In the genomic region with DNA sequence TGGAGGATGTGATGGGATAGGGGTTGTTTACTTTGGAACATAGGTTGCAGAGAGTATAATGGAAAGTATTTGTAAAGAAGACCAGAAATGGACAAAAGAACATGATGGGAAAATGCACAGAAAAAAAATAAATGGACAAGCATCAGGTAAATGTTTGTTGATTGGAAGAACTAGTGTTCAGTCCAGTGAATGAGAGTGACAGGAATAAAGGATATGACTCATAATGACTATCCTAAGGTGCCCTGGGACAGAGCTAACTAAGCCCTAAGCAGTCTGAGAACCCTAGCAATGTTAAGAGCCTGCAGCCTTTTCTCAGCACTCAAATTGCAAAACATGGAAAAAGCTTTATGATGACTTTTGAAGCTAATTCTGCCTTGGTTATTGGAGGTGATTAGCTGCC, we compare ENCODE assay signal across 25 cellular contexts.
"Had no signal": no experiment of that assay in that cellular context is flagged by ENCODE, and none has a peak within 500 bp of the region (broad histone marks: within the 10 kb centered on the region; RNA-seq: fewer than 3 reads in every experiment).

No MANE protein-coding gene starts in this region.

- H3K27ac ChIP-seq: breast epithelium, esophagus squamous epithelium, gastrocnemius medialis, hepatocyte, ovary, thyroid gland, upper lobe of left lung had no signal

- H2AFZ ChIP-seq: hepatocyte had no signal

- H3K4me2 ChIP-seq: hepatocyte, smooth muscle cell had no signal

- H3K4me3 ChIP-seq: breast epithelium, esophagus squamous epithelium, gastrocnemius medialis, hepatocyte, ovary, smooth muscle cell, thyroid gland, upper lobe of left lung had no signal

- H3K79me2 ChIP-seq: hepatocyte had no signal

- H3K4me1 ChIP-seq: breast epithelium, esophagus squamous epithelium, gastrocnemius medialis, thyroid gland, upper lobe of left lung had no signal

- ATAC-seq: activated CD8-positive, alpha-beta T cell treated with anti-CD3 and anti-CD28 coated beads for 36 hours; activated naive CD4-positive, alpha-beta T cell treated with anti-CD3 and anti-CD28 coated beads, Interleukin-2, amount 50 U/mL, for 72 hours; activated T-cell treated with anti-CD3 and anti-CD28 coated beads, Interleukin-2, amount 50 U/mL, for 72 hours; gastrocnemius medialis; naive thymus-derived CD4-positive, alpha-beta T cell; stimulated activated memory B cell treated with anti-CD40 and anti-IgM and Interleukin-4, amounts not matched to agents 10 μg/mL and 1 μg/mL and 100 μg/mL, for 72 hours; stimulated activated naive CD8-positive, alpha-beta T cell treated with anti-CD3 and anti-CD28 coated beads, Interleukin-15, amount 100 ng/mL, for 72 hours; WTC11 had no signal

- H3K36me3 ChIP-seq: breast epithelium, esophagus squamous epithelium, gastrocnemius medialis, ovary, thyroid gland, upper lobe of left lung had no signal

- DNase-seq: activated CD4-positive, alpha-beta T cell treated with anti-CD3 and anti-CD28 coated beads, Interleukin-2, amount 50 U/mL, for 1 hour; activated CD8-positive, alpha-beta T cell treated with anti-CD3 and anti-CD28 coated beads for 36 hours; activated naive CD4-positive, alpha-beta T cell; activated T-cell treated with anti-CD3 and anti-CD28 coated beads, Interleukin-2, amount 50 U/mL, for 72 hours; endodermal cell; esophagus squamous epithelium; gastrocnemius medialis; islet precursor cell; midbrain; naive thymus-derived CD4-positive, alpha-beta T cell; ovary; retina; stimulated activated CD4-positive, alpha-beta T cell treated with anti-CD3 and anti-CD28 coated beads, Interleukin-1b, Interleukin-23, amount 100 ng/mL, for 48 hours; stimulated activated CD4-positive, alpha-beta T cell treated with anti-CD3 and anti-CD28 coated beads, Interleukin-4, amount 100 ng/mL, for 4 hours; stimulated activated CD8-positive, alpha-beta memory T cell treated with anti-CD3 and anti-CD28 coated beads, Interleukin-4, amount 100 ng/mL, for 48 hours; stimulated activated naive CD8-positive, alpha-beta T cell treated with anti-CD3 and anti-CD28 coated beads, Interleukin-15, amount 100 ng/mL, for 72 hours; T-helper 2 cell; thyroid gland; upper lobe of left lung had no signal

- H3K9me3 ChIP-seq: breast epithelium, esophagus squamous epithelium, gastrocnemius medialis, ovary, thyroid gland, upper lobe of left lung had no signal

- H3K27me3 ChIP-seq: esophagus squamous epithelium, gastrocnemius medialis, hepatocyte, ovary, thyroid gland, upper lobe of left lung had no signal
